In genomic region chr3:68059628-68060027, GRCh38 we compare ENCODE assay signal across 1 cellular context.
TF ChIP-seq lines count a peak whose summit lies in the region.

No MANE protein-coding gene starts in this region.

TF ChIP-seq in A549, 52 proteins besides CTCF, POLR2A, EP300 and RAD21 (continued from another document):
- TF ChIP-seq HMGXB4 (CRISPR knock-in tag; IDR thresholded peaks at IDR 0.05; ENCODE audit: borderline replicate concordance) (no peak), CHD4 (IDR thresholded peaks at IDR 0.05; ENCODE audit: borderline replicate concordance) (no peak), HOXB13 (CRISPR knock-in tag; IDR thresholded peaks at IDR 0.05; ENCODE audit: low read depth) (no peak), MAZ (IDR thresholded peaks at IDR 0.05; ENCODE audit: borderline replicate concordance, low read depth, low read length) (no peak)
- TF ChIP-seq, protein P1, sequence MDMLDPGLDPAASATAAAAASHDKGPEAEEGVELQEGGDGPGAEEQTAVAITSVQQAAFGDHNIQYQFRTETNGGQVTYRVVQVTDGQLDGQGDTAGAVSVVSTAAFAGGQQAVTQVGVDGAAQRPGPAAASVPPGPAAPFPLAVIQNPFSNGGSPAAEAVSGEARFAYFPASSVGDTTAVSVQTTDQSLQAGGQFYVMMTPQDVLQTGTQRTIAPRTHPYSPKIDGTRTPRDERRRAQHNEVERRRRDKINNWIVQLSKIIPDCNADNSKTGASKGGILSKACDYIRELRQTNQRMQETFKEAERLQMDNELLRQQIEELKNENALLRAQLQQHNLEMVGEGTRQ (IDR thresholded peaks at IDR 0.05), result no peak
TF ChIP-seq in A549: peak in this region for 0.
